ENCODE assay signal across 9 cellular contexts in the genomic region with DNA sequence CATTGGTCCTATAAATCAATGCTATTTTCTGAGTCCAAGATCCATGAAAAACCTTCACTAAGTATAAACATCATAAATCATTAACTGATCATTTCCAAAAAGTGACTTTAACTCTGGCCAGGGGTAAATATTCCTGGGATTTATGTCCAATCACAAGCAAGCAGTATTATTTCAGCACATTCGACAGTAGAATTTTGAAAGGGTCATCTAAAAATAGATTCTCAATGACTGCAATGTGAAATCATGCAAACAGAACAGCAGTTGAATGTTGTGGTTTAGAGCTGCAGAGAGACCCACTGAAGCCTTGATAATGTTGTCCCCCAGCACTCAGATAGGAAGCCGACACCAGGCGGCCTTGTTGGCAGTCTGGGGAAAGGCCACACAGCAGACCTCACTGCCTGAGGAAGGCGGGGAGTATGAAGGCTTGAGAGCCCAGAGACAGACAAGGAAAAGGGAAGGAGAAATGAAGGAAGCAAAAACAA. TPM values are rescaled to one million over a fixed set of nuclear protein-coding genes. Genes with fewer than 3 reads are reported as not detected.
DNase-seq lines count a peak whose midpoint lies in the region; ATAC-seq and TF ChIP-seq lines count a peak whose summit lies in the region.
"Had no signal": no experiment of that assay in that cellular context is flagged by ENCODE, and none has a peak within 500 bp of the region (broad histone marks: within the 10 kb centered on the region; RNA-seq: fewer than 3 reads in every experiment).

No MANE protein-coding gene starts in this region.

- no peak overlapping the region for H2BK120ac ChIP-seq in trophoblast cell (ENCODE audit: insufficient read depth, low read length, poor library complexity)

- no peak overlapping the region for H2AK5ac ChIP-seq in trophoblast cell (ENCODE audit: low read length)

- H4K8ac ChIP-seq in trophoblast cell (ENCODE audit: low read depth, low read length) = no peak overlapping the region

- no peak overlapping the region for H3K18ac ChIP-seq in trophoblast cell (ENCODE audit: low read length)

- peaks cover 74% of the 10 kb centered on the region for H3K4me1 ChIP-seq in OCI-LY1 (ENCODE audit: insufficient read depth, low read length, severe bottlenecking)
- peaks cover 14 to 19% of the 10 kb centered on the region in 2 experiments for H3K4me1 ChIP-seq in trophoblast cell (ENCODE audit: control insufficient read depth in 1 of 2, insufficient read depth in 2 of 2, low read length in 2 of 2)

- H3K36me3 ChIP-seq in OCI-LY1 (ENCODE audit: insufficient read depth, low read length) (no peaks in the 10 kb centered on the region), trophoblast cell (ENCODE audit: control insufficient read depth in 1 of 2, insufficient read depth in 2 of 2, low read length in 2 of 2) (no peaks in the 10 kb centered on the region)

- TF ChIP-seq CTCF in OCI-LY1 (IDR thresholded peaks at IDR 0.05; ENCODE audit: low read length) (peak; percentile 33; the same call in 1 of the 2 replicates), fibroblast of villous mesenchyme (IDR thresholded peaks at IDR 0.05; ENCODE audit: insufficient read depth, low read depth, low read length) (no peak)

- H3K23ac ChIP-seq in trophoblast cell (ENCODE audit: low read length) = no peak overlapping the region

- no peaks in the 10 kb centered on the region for H4K20me1 ChIP-seq in OCI-LY1 (ENCODE audit: insufficient read depth, low read length)

- peak overlapping the region; percentile 54 for H3K4me2 ChIP-seq in OCI-LY1 (ENCODE audit: low read length)
- H3K4me2 ChIP-seq in trophoblast cell (ENCODE audit: low read length) = no peak overlapping the region

- H3K27ac ChIP-seq in OCI-LY1 (ENCODE audit: low read depth, low read length, poor library complexity, severe bottlenecking) (peak overlapping the region; percentile 97), trophoblast cell (ENCODE audit: low read depth, low read length) (peak overlapping the region; percentile 52)

- ATAC-seq in HG02938 (IDR thresholded peaks at IDR 0.05; ENCODE audit: unreplicated experiment) = no peak

- peaks cover 2% of the 10 kb centered on the region for H3K79me1 ChIP-seq in trophoblast cell (ENCODE audit: low read length)

- no peak overlapping the region for H2BK5ac ChIP-seq in trophoblast cell (ENCODE audit: low read depth, low read length, poor library complexity)

- peak; percentile 20 for DNase-seq in ELF-1 (ENCODE audit: low read depth, low spot score)
- DNase-seq in fibroblast of villous mesenchyme (ENCODE audit: low read depth) = peak; percentile 55
- no peak for DNase-seq in trophoblast cell
- no peak for DNase-seq in NCI-H2196 treated with DMSO at 0.1 percent for 48 hours (lab: John Stamatoyannopoulos, UW; ENCODE audit: unreplicated experiment)
- no peak for DNase-seq in RKO (ENCODE audit: low spot score)
- no peak for DNase-seq in DMS79 (lab: John Stamatoyannopoulos, UW)
- DNase-seq: NCI-H187 had no signal

- no CpG with 5 or more reads among the region's 4 CpGs for WGBS in trophoblast cell (ENCODE audit: extremely low coverage, insufficient coverage, insufficient read length)

- no peaks in the 10 kb centered on the region; the same call in 1 of the 2 replicates for H3K9me3 ChIP-seq in OCI-LY1 (ENCODE audit: low read length)
- H3K9me3 ChIP-seq in trophoblast cell (ENCODE audit: insufficient read depth, low read depth, low read length) = no peaks in the 10 kb centered on the region

- H3K9ac ChIP-seq in OCI-LY1 (ENCODE audit: low read length) = peak overlapping the region; percentile 70
- no peak overlapping the region for H3K9ac ChIP-seq in trophoblast cell (ENCODE audit: low read length)

- H3K4me3 ChIP-seq in OCI-LY1 (ENCODE audit: low read depth, low read length, poor library complexity, severe bottlenecking) (no peak overlapping the region), fibroblast of villous mesenchyme (ENCODE audit: low read depth, low read length) (no peak overlapping the region), trophoblast cell (ENCODE audit: low read depth, low read length) (no peak overlapping the region)

- no peaks in the 10 kb centered on the region for H3K9me2 ChIP-seq in OCI-LY1 (ENCODE audit: low read depth, low read length)

- no peak overlapping the region for H3K4ac ChIP-seq in trophoblast cell (ENCODE audit: low read depth, low read length)

- H4K91ac ChIP-seq in trophoblast cell (ENCODE audit: low read depth, low read length) = no peak overlapping the region

- no peak overlapping the region for H4K12ac ChIP-seq in trophoblast cell (ENCODE audit: low read depth, low read length)

- H2BK12ac ChIP-seq in trophoblast cell (ENCODE audit: low read length) = no peak overlapping the region

- H2AFZ ChIP-seq in OCI-LY1 (ENCODE audit: low read length) (no peak overlapping the region), trophoblast cell (ENCODE audit: insufficient read depth, low read length, poor library complexity) (no peak overlapping the region)

- H3F3A ChIP-seq in OCI-LY1 (ENCODE audit: insufficient read depth, low read length) = no peaks in the 10 kb centered on the region

- H3K14ac ChIP-seq in trophoblast cell (ENCODE audit: low read length) = no peak overlapping the region

- H3K79me2 ChIP-seq in OCI-LY1 (ENCODE audit: insufficient read depth, low read length) (no peaks in the 10 kb centered on the region), trophoblast cell (ENCODE audit: control insufficient read depth, insufficient read depth, low read length, poor library complexity) (no peaks in the 10 kb centered on the region)

- H3K27me3 ChIP-seq in OCI-LY1 (ENCODE audit: insufficient read depth, low read length) = no peaks in the 10 kb centered on the region
- no peaks in the 10 kb centered on the region for H3K27me3 ChIP-seq in trophoblast cell (ENCODE audit: insufficient read depth, low read length)

RNA-seq across cellular contexts. Expression of gene FAM107B, which starts 38.1 kb away (rescaled TPM):
- total RNA-seq in fibroblast of villous mesenchyme = 17.7 and 19.0 TPM in 2 replicates
- polyA plus RNA-seq in trophoblast cell (2013) = 70.9 and 75.6 TPM in 2 replicates

Comparison
In these comparisons a context has a peak if more than half of its experiments do, and no peak if none do; other contexts are left out.
1. DNase-seq: peak in ELF-1 (single experiment) and fibroblast of villous mesenchyme (single experiment); none in trophoblast cell (0 of 2), NCI-H2196 treated with DMSO at 0.1 percent for 48 hours (single experiment), RKO (single experiment) and DMS79 (single experiment).